8 cellular contexts compared by ENCODE assay signal in the genomic region with DNA sequence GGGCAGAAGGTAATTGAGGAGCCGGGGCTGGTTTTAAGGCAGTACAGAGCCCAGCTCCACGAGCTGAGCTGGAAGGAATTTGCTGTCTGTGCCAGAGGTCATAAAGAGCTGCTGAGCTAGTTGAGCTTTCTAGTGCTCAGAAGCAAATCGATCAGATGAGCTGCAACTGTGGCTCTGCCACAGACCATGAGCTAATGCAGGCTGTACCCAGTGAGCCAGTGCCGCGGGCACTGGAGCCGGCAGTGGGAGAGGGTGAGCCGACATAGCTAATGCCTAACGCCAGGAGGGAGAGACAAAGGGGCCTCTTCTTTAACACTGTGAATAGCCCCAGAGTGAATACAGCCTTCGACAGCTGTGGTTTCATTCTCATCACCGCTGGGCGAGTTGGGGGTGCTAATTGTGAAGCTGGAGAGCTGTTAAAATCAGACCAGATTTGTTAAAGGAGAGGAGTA.
DNase-seq lines count a peak whose midpoint lies in the region; ATAC-seq and TF ChIP-seq lines count a peak whose summit lies in the region.

No MANE protein-coding gene starts in this region.

- TF ChIP-seq CTCF in lower lobe of right lung (IDR thresholded peaks at IDR 0.05) = no peak
- TF ChIP-seq CTCF in upper lobe of right lung (IDR thresholded peaks at IDR 0.05) = no peak

- peak; percentile 16 to 19 for ATAC-seq in lower lobe of right lung
- peak; percentile 39 for ATAC-seq in upper lobe of right lung
- no peak for ATAC-seq in HG03025 (IDR thresholded peaks at IDR 0.05; ENCODE audit: low FRiP score, unreplicated experiment)
- no peak for ATAC-seq in GM18520 (IDR thresholded peaks at IDR 0.05; ENCODE audit: unreplicated experiment)

- H3K9me3 ChIP-seq in lower lobe of right lung (no peaks in the 10 kb centered on the region), upper lobe of right lung (no peaks in the 10 kb centered on the region)

- H3K4me1 ChIP-seq in lower lobe of right lung (peaks cover 10% of the 10 kb centered on the region), upper lobe of right lung (no peaks in the 10 kb centered on the region)

- H3K27me3 ChIP-seq in lower lobe of right lung (ENCODE audit: low read depth) (no peaks in the 10 kb centered on the region), upper lobe of right lung (no peaks in the 10 kb centered on the region)

- DNase-seq in NCI-H82 (lab: John Stamatoyannopoulos, UW) (peak; percentile 4), NCI-H82 treated with DMSO at 0.1 percent for 48 hours (lab: John Stamatoyannopoulos, UW; ENCODE audit: unreplicated experiment) (no peak), cerebellum (ENCODE audit: low spot score) (peak; percentile 12), lower lobe of right lung (no peak), upper lobe of right lung (no peak)
- no peak for DNase-seq in NK-92 treated with Interleukin-12 subunit alpha and Interleukin-12 subunit beta, amount 100 ng/mL, for 24 hours (lab: John Stamatoyannopoulos, UW)

- H3K27ac ChIP-seq in lower lobe of right lung = no peak overlapping the region
- H3K27ac ChIP-seq in upper lobe of right lung = no peak overlapping the region

- intact Hi-C loops in lower lobe of right lung (cut with DNase I) = no loop called here
- intact Hi-C loops in upper lobe of right lung (cut with DNase I) = no loop called here

- H3K36me3 ChIP-seq in lower lobe of right lung (no peaks in the 10 kb centered on the region), upper lobe of right lung (no peaks in the 10 kb centered on the region)

- H3K4me3 ChIP-seq in lower lobe of right lung (peak overlapping the region; percentile 6), upper lobe of right lung (peak overlapping the region; percentile 11)

Comparison
In these comparisons a context has a peak if more than half of its experiments do, and no peak if none do; other contexts are left out.
1. DNase-seq: peak in NCI-H82 (single experiment) and cerebellum (single experiment); none in NCI-H82 treated with DMSO at 0.1 percent for 48 hours (single experiment), lower lobe of right lung (single experiment), upper lobe of right lung (single experiment) and NK-92 treated with Interleukin-12 subunit alpha and Interleukin-12 subunit beta, amount 100 ng/mL, for 24 hours (single experiment).
2. ATAC-seq: peak in lower lobe of right lung (2 of 2) and upper lobe of right lung (single experiment); none in HG03025 (single experiment) and GM18520 (single experiment).